Comparison of ENCODE assay signal across 19 cellular contexts in the genomic region with DNA sequence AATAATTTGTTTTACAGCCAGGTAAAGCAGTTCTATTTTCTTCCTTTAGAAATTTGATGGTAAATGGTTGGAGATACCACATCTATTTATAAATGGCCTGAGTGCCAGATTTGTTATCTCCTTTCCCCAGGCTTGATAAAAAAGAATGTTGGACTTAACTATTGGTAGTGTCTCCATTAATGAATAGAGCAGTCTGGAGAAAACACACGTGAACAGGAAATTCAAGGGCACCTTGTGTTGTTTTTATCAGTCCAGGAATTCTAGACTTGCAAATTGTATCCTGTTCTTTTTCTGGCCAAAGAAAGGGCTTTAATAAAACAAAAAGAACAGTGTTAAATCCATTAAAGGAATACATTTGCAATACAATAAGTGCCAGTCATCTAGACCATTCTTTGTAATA. TPM values are rescaled to one million over a fixed set of nuclear protein-coding genes. Genes with fewer than 3 reads are reported as not detected.
DNase-seq lines count a peak whose midpoint lies in the region; TF ChIP-seq lines count a peak whose summit lies in the region.
"Had no signal": no experiment of that assay in that cellular context is flagged by ENCODE, and none has a peak within 500 bp of the region (broad histone marks: within the 10 kb centered on the region; RNA-seq: fewer than 3 reads in every experiment).

No MANE protein-coding gene starts in this region.

- H3K79me2 ChIP-seq in Loucy (ENCODE audit: insufficient read depth, low read length), result no peaks in the 10 kb centered on the region

- H3K27ac ChIP-seq in iPS-20b (ENCODE audit: low read length) (no peak overlapping the region), subcutaneous abdominal adipose tissue (ENCODE audit: low read depth, low read length) (peak overlapping the region; percentile 0)
- H3K27ac ChIP-seq: HL-60, psoas muscle had no signal

- no peaks in the 10 kb centered on the region for H3F3A ChIP-seq in Loucy (ENCODE audit: low read depth)

- no peak overlapping the region for H3K9ac ChIP-seq in Loucy (ENCODE audit: low read depth, low read length, poor library complexity, severe bottlenecking)
- peak overlapping the region; percentile 17; the same call in 1 of the 2 replicates for H3K9ac ChIP-seq in iPS-20b (ENCODE audit: low read depth, low read length)
- H3K9ac ChIP-seq in subcutaneous abdominal adipose tissue (ENCODE audit: low read length in 5 of 5), result no peak overlapping the region

- H3K27me3 ChIP-seq in Loucy (ENCODE audit: insufficient read depth, low read length, poor library complexity, severe bottlenecking) (no peaks in the 10 kb centered on the region), iPS-20b (ENCODE audit: insufficient read depth, low read length) (no peaks in the 10 kb centered on the region), subcutaneous abdominal adipose tissue (ENCODE audit: control insufficient read depth in 5 of 5, insufficient read depth in 4 of 5, low read length in 5 of 5) (no peaks in the 10 kb centered on the region)

- H3K4me3 ChIP-seq in Loucy (ENCODE audit: low read length, poor library complexity, severe bottlenecking) (no peak overlapping the region), iPS-20b (ENCODE audit: low read length) (no peak overlapping the region; the same call in 1 of the 2 replicates), subcutaneous abdominal adipose tissue (ENCODE audit: low read depth in 1 of 5, low read length in 5 of 5) (no peak overlapping the region)
- H3K4me3 ChIP-seq: psoas muscle had no signal

- H4K20me1 ChIP-seq in Loucy (ENCODE audit: insufficient read depth, low read length, poor library complexity, severe bottlenecking), result no peaks in the 10 kb centered on the region

- peak; percentile 93 for DNase-seq in dermis blood vessel endothelial cell
- DNase-seq in NCI-H526 treated with DMSO at 0.1 percent for 48 hours (lab: John Stamatoyannopoulos, UW), result no peak
- no peak for DNase-seq in head of caudate nucleus
- no peak for DNase-seq in NCI-H748 treated with DMSO at 0.1 percent for 48 hours (lab: John Stamatoyannopoulos, UW)
- no peak for DNase-seq in COLO829 (ENCODE audit: low spot score)
- DNase-seq: activated CD4-positive, alpha-beta T cell treated with anti-CD3 and anti-CD28 coated beads, Interleukin-2, amount 50 U/mL, for 48 hours; activated T-cell treated with anti-CD3 and anti-CD28 coated beads for 4 hours; CD4-positive, alpha-beta memory T cell; DMS79 treated with DMSO at 0.1 percent for 48 hours; hypothalamus; NCI-H187; NCI-H446; psoas muscle; stimulated activated CD4-positive, alpha-beta T cell treated with anti-CD3 and anti-CD28 coated beads, Interleukin-12 subunit alpha, Interleukin-12 subunit beta, amount 100 ng/mL, for 4 hours; T-cell had no signal

- intact Hi-C loops in head of caudate nucleus (cut with DNase I), result no loop called here

- H3K9me3 ChIP-seq in Loucy (ENCODE audit: insufficient read depth, low read depth, low read length), result no peaks in the 10 kb centered on the region
- H3K9me3 ChIP-seq in iPS-20b (ENCODE audit: insufficient read depth, low read depth, low read length), result no peaks in the 10 kb centered on the region
- H3K9me3 ChIP-seq in subcutaneous abdominal adipose tissue (ENCODE audit: control insufficient read depth in 5 of 5, low read length in 5 of 5), result no peaks in the 10 kb centered on the region
- H3K9me3 ChIP-seq: psoas muscle had no signal

- no peaks in the 10 kb centered on the region for H3K9me2 ChIP-seq in Loucy (replicated peaks; ENCODE audit: low read depth, low read length)

- H3K36me3 ChIP-seq in Loucy (ENCODE audit: insufficient read depth, low read length), result no peaks in the 10 kb centered on the region
- H3K36me3 ChIP-seq in iPS-20b (ENCODE audit: insufficient read depth, low read depth, low read length), result no peaks in the 10 kb centered on the region
- H3K36me3 ChIP-seq in subcutaneous abdominal adipose tissue (ENCODE audit: control insufficient read depth in 5 of 5, insufficient read depth in 5 of 5, low read length in 5 of 5), result peaks cover 0 to 4% (median 0%) of the 10 kb centered on the region in 5 donors

- peak overlapping the region; percentile 55 for H3K4me2 ChIP-seq in Loucy (ENCODE audit: low read depth, low read length, poor library complexity, severe bottlenecking)

- peaks cover 32% of the 10 kb centered on the region for H3K4me1 ChIP-seq in Loucy (ENCODE audit: insufficient read depth, low read length, poor library complexity, severe bottlenecking)
- H3K4me1 ChIP-seq in iPS-20b (ENCODE audit: insufficient read depth, low read length), result peaks cover 34% of the 10 kb centered on the region
- peaks cover 2 to 45% (median 31%) of the 10 kb centered on the region in 5 donors for H3K4me1 ChIP-seq in subcutaneous abdominal adipose tissue (ENCODE audit: control insufficient read depth in 5 of 5, insufficient read depth in 5 of 5, low read length in 5 of 5)

- no peak for TF ChIP-seq CTCF in Loucy (conservative IDR thresholded peaks at IDR 0.05; ENCODE audit: low read length)

- no peak overlapping the region for H2AFZ ChIP-seq in Loucy (ENCODE audit: low read length)

RNA-seq across cellular contexts. Expression of a gene that starts 40.8 kb away (rescaled TPM):
- 43.6 and 55.0 TPM in 2 replicates for total RNA-seq in dermis blood vessel endothelial cell

RNA-seq across cellular contexts. Expression of a gene that starts 47.8 kb away (rescaled TPM):
- total RNA-seq in dermis blood vessel endothelial cell, result 75.9 and 91.6 TPM in 2 replicates
